Comparison of ENCODE assay signal across 1 cellular context in genomic region chr2:188380280-188380679, GRCh38.
TF ChIP-seq lines count a peak whose summit lies in the region.

No MANE protein-coding gene starts in this region.

TF ChIP-seq in SK-N-SH treated with all-trans-retinoic acid at 6 μM for 48 hours, 23 proteins besides CTCF, POLR2A, EP300 and RAD21 (continued from another document):
- no peak for TF ChIP-seq PATZ1 (CRISPR knock-in tag; IDR thresholded peaks at IDR 0.05; ENCODE audit: borderline replicate concordance)
